Comparison of ENCODE assay signal across 9 cellular contexts in the genomic region with DNA sequence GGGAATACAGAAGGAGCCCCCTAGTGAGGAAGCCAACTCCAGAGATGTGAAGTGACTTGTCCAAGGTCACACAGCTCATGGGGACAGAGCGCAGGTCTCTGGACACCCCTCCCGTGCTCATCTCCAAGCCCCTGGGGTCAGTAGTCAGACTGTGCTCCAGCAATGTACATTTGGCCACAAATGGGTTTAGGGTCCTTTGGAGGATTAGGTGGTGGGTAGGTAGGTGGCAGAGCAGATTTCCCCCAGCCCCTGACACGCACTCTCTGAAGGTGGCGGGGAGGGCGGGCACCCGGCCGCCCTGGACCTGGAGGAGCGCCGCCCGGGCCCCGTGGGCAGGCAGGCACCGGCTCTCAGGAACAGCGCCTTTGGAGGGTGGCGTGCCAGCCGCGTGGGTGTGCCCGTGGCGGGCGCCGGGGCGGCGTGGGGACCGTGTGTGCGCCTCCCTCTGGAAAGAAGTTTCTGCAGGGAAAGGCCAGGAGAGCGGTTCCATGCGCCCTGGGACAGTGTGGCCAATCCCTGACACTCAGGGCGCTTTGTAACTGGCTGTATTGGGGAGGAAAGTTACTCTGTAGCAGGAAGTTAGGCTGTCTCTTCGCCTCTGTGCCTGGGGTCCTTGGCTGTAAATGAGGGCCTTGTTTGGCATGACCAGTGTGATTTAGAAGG. TPM values are rescaled to one million over a fixed set of nuclear protein-coding genes. Genes with fewer than 3 reads are reported as not detected.
DNase-seq lines count a peak whose midpoint lies in the region; ATAC-seq lines count a peak whose summit lies in the region.
"Had no signal": no experiment of that assay in that cellular context is flagged by ENCODE, and none has a peak within 500 bp of the region (broad histone marks: within the 10 kb centered on the region; RNA-seq: fewer than 3 reads in every experiment).

No MANE protein-coding gene starts in this region.

- H3K9ac ChIP-seq in subcutaneous abdominal adipose tissue (ENCODE audit: low read length in 5 of 5) = no peak overlapping the region

- H3K9me3 Mint-ChIP-seq in memory B cell = no peaks in the 10 kb centered on the region

- in situ Hi-C loops in KBM-7 (cut with MboI; ENCODE audit: low pct_unique_long_range_greater_than_20kb, low sequenced_read_pairs) = no loop called here

- H3K4me3 Mint-ChIP-seq in memory B cell = peak overlapping the region; percentile 24

- H3K9me3 ChIP-seq in subcutaneous abdominal adipose tissue (ENCODE audit: control insufficient read depth in 5 of 5, low read length in 5 of 5) = no peaks in the 10 kb centered on the region

- H3K36me3 Mint-ChIP-seq in memory B cell = no peaks in the 10 kb centered on the region

- H3K4me1 Mint-ChIP-seq in memory B cell = peaks cover 3% of the 10 kb centered on the region

- H3K4me3 ChIP-seq in subcutaneous abdominal adipose tissue (ENCODE audit: low read depth in 1 of 5, low read length in 5 of 5) = peak overlapping the region; percentile 48 to 64 (median 59)

- H3K4me1 ChIP-seq in subcutaneous abdominal adipose tissue (ENCODE audit: control insufficient read depth in 5 of 5, insufficient read depth in 5 of 5, low read length in 5 of 5) = peaks cover 0 to 19% (median 11%) of the 10 kb centered on the region in 5 donors

- no peak for ATAC-seq in memory B cell (ENCODE audit: low read depth)
- no peak for ATAC-seq in GM21390 (IDR thresholded peaks at IDR 0.05; ENCODE audit: unreplicated experiment)
- ATAC-seq in HG02981 (IDR thresholded peaks at IDR 0.05; ENCODE audit: unreplicated experiment) = no peak

- peaks cover 0 to 34% (median 14%) of the 10 kb centered on the region in 5 donors for H3K27me3 ChIP-seq in subcutaneous abdominal adipose tissue (ENCODE audit: control insufficient read depth in 5 of 5, insufficient read depth in 4 of 5, low read length in 5 of 5)

- no peak overlapping the region for H3K27ac Mint-ChIP-seq in memory B cell

- DNase-seq in KBM-7 = peak; percentile 13
- DNase-seq in dermis blood vessel endothelial cell = peak; percentile 7
- DNase-seq in memory B cell (ENCODE audit: low spot score in 2 of 2) = no peak
- DNase-seq in superior temporal gyrus (ENCODE audit: extremely low spot score) = no peak
- DNase-seq in SHP77 (lab: John Stamatoyannopoulos, UW) = no peak
- DNase-seq: NCI-H524 had no signal

- H3K27me3 Mint-ChIP-seq in memory B cell = peaks cover 40% of the 10 kb centered on the region

- H3K36me3 ChIP-seq in subcutaneous abdominal adipose tissue (ENCODE audit: control insufficient read depth in 5 of 5, insufficient read depth in 5 of 5, low read length in 5 of 5) = no peaks in the 10 kb centered on the region

- H3K27ac ChIP-seq in subcutaneous abdominal adipose tissue (ENCODE audit: low read depth, low read length) = no peak overlapping the region

RNA-seq across cellular contexts. Expression of gene WIPF3, which starts 1.0 kb away (rescaled TPM):
- total RNA-seq in dermis blood vessel endothelial cell = 0.17 TPM in 1 of 2 replicates, not detected in the other

Comparison
In these comparisons a context has a peak if more than half of its experiments do, and no peak if none do; other contexts are left out.
1. DNase-seq: peak in KBM-7 (single experiment) and dermis blood vessel endothelial cell (single experiment); none in memory B cell (0 of 2), superior temporal gyrus (single experiment) and SHP77 (0 of 2).